24 cellular contexts compared by ENCODE assay signal in the genomic region with DNA sequence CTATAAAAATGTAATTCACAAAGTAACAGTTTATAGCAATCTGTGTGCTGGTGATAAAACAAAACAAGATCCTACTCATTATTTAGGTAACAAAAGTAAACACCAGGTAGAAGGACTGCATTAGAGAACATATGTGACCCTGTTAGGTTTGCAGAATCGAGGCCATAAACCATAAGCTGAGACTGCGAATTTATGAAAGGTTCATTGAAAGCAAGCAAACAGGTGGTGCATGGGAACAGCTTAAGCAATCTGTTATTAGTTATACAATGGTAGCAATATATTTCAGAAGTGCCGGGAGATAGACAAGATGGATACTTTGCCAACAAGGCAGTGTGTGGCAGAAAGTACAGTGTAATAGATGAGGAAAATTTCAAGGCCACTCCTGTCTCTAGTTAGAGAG. TPM values are rescaled to one million over a fixed set of nuclear protein-coding genes. Genes with fewer than 3 reads are reported as not detected.
A peak's percentile ranks its signal among the peaks of the same experiment; 100 is the strongest.
DNase-seq lines count a peak whose midpoint lies in the region; ATAC-seq, FAIRE-seq and TF ChIP-seq lines count a peak whose summit lies in the region.
"Had no signal": no experiment of that assay in that cellular context is flagged by ENCODE, and none has a peak within 500 bp of the region (broad histone marks: within the 10 kb centered on the region; RNA-seq: fewer than 3 reads in every experiment).

No MANE protein-coding gene starts in this region.

- no peak for TF ChIP-seq POLR2A in erythroblast (IDR thresholded peaks at IDR 0.05; ENCODE audit: low read length)

- 17 to 60% (median 38%) methylated on average over 3 of the region's 3 CpGs for WGBS in small intestine, 3 donors

- CTCF ChIA-PET in activated naive CD4-positive, alpha-beta T cell treated with anti-CD3 and anti-CD28 coated beads, Interleukin-2, amount 10 ng/mL, durations not matched to agents 7 days and 5 days (lab: Charles Lee) = interaction anchor here (1.2 kb wide), 1 partner anchor 22 kb away, joined by 3 read pairs; no protein-coding TSS in a partner anchor

- H3K27me3 ChIP-seq in SJCRH30 (no peaks in the 10 kb centered on the region), small intestine (ENCODE audit: control insufficient read depth in 2 of 2, insufficient read depth in 2 of 2, low read length in 2 of 2) (no peaks in the 10 kb centered on the region)
- H3K27me3 ChIP-seq: breast epithelium, gastrocnemius medialis, testis had no signal

- DNase-seq in activated naive CD4-positive, alpha-beta T cell treated with anti-CD3 and anti-CD28 coated beads, Interleukin-2, amount 10 ng/mL, durations not matched to agents 7 days and 5 days = no peak
- DNase-seq in activated naive CD4-positive, alpha-beta T cell treated with anti-CD3 and anti-CD28 coated beads, Interleukin-2, amount 50 U/mL, for 72 hours (ENCODE audit: low spot score in 2 of 2) = no peak
- peak in 1 of 2 experiments; percentile 74 for DNase-seq in SJCRH30
- DNase-seq in small intestine = peak; percentile 44
- no peak for DNase-seq in stimulated activated CD4-positive, alpha-beta T cell treated with anti-CD3 and anti-CD28 coated beads, Interleukin-2, amount 100 ng/mL, for 48 hours
- no peak for DNase-seq in erythroblast (lab: John Stamatoyannopoulos, UW)
- DNase-seq: activated naive CD4-positive, alpha-beta T cell treated with anti-CD3 and anti-CD28 coated beads for 36 hours; gastrocnemius medialis; GDM1; mammary epithelial cell; naive thymus-derived CD8-positive, alpha-beta T cell; NCI-H82; PC-3; posterior cingulate gyrus; stimulated activated CD8-positive, alpha-beta memory T cell treated with anti-CD3 and anti-CD28 coated beads, Interleukin-4, amount 100 ng/mL, for 48 hours; T1000; testis had no signal

- H3K4me1 Mint-ChIP-seq in activated naive CD4-positive, alpha-beta T cell treated with anti-CD3 and anti-CD28 coated beads, Interleukin-2, amount 10 ng/mL, durations not matched to agents 7 days and 5 days = peaks cover 22% of the 10 kb centered on the region

- H3K9me3 ChIP-seq in SJCRH30 (replicated peaks) = no peaks in the 10 kb centered on the region
- no peaks in the 10 kb centered on the region for H3K9me3 ChIP-seq in small intestine (ENCODE audit: control insufficient read depth, low read depth)
- H3K9me3 ChIP-seq: breast epithelium, gastrocnemius medialis, testis had no signal

- H3K27ac ChIP-seq in SJCRH30 (peak overlapping the region; percentile 85), cingulate gyrus (ENCODE audit: low read depth, low read length) (peak overlapping the region; percentile 65), small intestine (ENCODE audit: low read depth in 1 of 2, low read length in 1 of 2) (no peak overlapping the region)
- H3K27ac ChIP-seq: breast epithelium, gastrocnemius medialis, testis had no signal

- ATAC-seq in activated naive CD4-positive, alpha-beta T cell treated with anti-CD3 and anti-CD28 coated beads, Interleukin-2, amount 50 U/mL, for 72 hours = no peak
- ATAC-seq: activated CD4-positive, CD25-positive, alpha-beta regulatory T cell treated with anti-CD3 and anti-CD28 coated beads, Interleukin-2, amount 50 U/mL, for 24 hours; gastrocnemius medialis; naive thymus-derived CD8-positive, alpha-beta T cell; PC-3 had no signal

- H3K36me3 Mint-ChIP-seq in activated naive CD4-positive, alpha-beta T cell treated with anti-CD3 and anti-CD28 coated beads, Interleukin-2, amount 10 ng/mL, durations not matched to agents 7 days and 5 days = peaks cover 64% of the 10 kb centered on the region
- H3K36me3 Mint-ChIP-seq in activated naive CD4-positive, alpha-beta T cell treated with anti-CD3 and anti-CD28 coated beads, Interleukin-2, amount 50 U/mL, for 72 hours = peaks cover 21 to 55% of the 10 kb centered on the region in 2 donors

- H3K36me3 ChIP-seq in SJCRH30 = peaks cover 26% of the 10 kb centered on the region
- H3K36me3 ChIP-seq in small intestine (ENCODE audit: control insufficient read depth in 2 of 2, insufficient read depth in 2 of 2, low read length in 2 of 2) = peaks cover 3 to 9% of the 10 kb centered on the region in 2 donors
- H3K36me3 ChIP-seq: gastrocnemius medialis had no signal

- no peak overlapping the region for H3K4me3 ChIP-seq in SJCRH30
- no peak overlapping the region for H3K4me3 ChIP-seq in small intestine (ENCODE audit: low read depth in 1 of 2, low read length in 2 of 2)
- H3K4me3 ChIP-seq: breast epithelium, gastrocnemius medialis, skin epidermis, testis had no signal

- H3K27ac Mint-ChIP-seq in activated naive CD4-positive, alpha-beta T cell treated with anti-CD3 and anti-CD28 coated beads, Interleukin-2, amount 10 ng/mL, durations not matched to agents 7 days and 5 days = peak overlapping the region; percentile 0
- H3K27ac Mint-ChIP-seq in activated naive CD4-positive, alpha-beta T cell treated with anti-CD3 and anti-CD28 coated beads, Interleukin-2, amount 50 U/mL, for 72 hours = no peak overlapping the region
- H3K27ac Mint-ChIP-seq: dendritic cell treated with granulocyte-macrophage colony-stimulating factor and Interleukin-4, amounts not matched to agents 40 ng/mL and 50 ng/mL, for 4 days had no signal

- no peaks in the 10 kb centered on the region for H3K9me3 Mint-ChIP-seq in activated naive CD4-positive, alpha-beta T cell treated with anti-CD3 and anti-CD28 coated beads, Interleukin-2, amount 10 ng/mL, durations not matched to agents 7 days and 5 days
- no peaks in the 10 kb centered on the region for H3K9me3 Mint-ChIP-seq in activated naive CD4-positive, alpha-beta T cell treated with anti-CD3 and anti-CD28 coated beads, Interleukin-2, amount 50 U/mL, for 72 hours
- H3K9me3 Mint-ChIP-seq: activated naive CD4-positive, alpha-beta T cell treated with anti-CD3 and anti-CD28 coated beads for 36 hours; dendritic cell treated with granulocyte-macrophage colony-stimulating factor and Interleukin-4, amounts not matched to agents 40 ng/mL and 50 ng/mL, for 4 days; naive thymus-derived CD8-positive, alpha-beta T cell had no signal

- H3K4me3 Mint-ChIP-seq in activated naive CD4-positive, alpha-beta T cell treated with anti-CD3 and anti-CD28 coated beads, Interleukin-2, amount 10 ng/mL, durations not matched to agents 7 days and 5 days = no peak overlapping the region
- H3K4me3 Mint-ChIP-seq: activated naive CD4-positive, alpha-beta T cell treated with anti-CD3 and anti-CD28 coated beads for 36 hours; dendritic cell treated with granulocyte-macrophage colony-stimulating factor and Interleukin-4, amounts not matched to agents 40 ng/mL and 50 ng/mL, for 4 days; naive thymus-derived CD8-positive, alpha-beta T cell had no signal

- no peaks in the 10 kb centered on the region for H3K27me3 Mint-ChIP-seq in activated naive CD4-positive, alpha-beta T cell treated with anti-CD3 and anti-CD28 coated beads, Interleukin-2, amount 10 ng/mL, durations not matched to agents 7 days and 5 days
- H3K27me3 Mint-ChIP-seq: dendritic cell treated with granulocyte-macrophage colony-stimulating factor and Interleukin-4, amounts not matched to agents 40 ng/mL and 50 ng/mL, for 4 days; naive thymus-derived CD8-positive, alpha-beta T cell had no signal

- peaks cover 55% of the 10 kb centered on the region for H3K4me1 ChIP-seq in SJCRH30
- no peaks in the 10 kb centered on the region for H3K4me1 ChIP-seq in small intestine (ENCODE audit: control insufficient read depth in 2 of 2, insufficient read depth in 1 of 2, low read depth in 1 of 2, low read length in 1 of 2)
- H3K4me1 ChIP-seq: breast epithelium, gastrocnemius medialis, testis had no signal

- no peak for FAIRE-seq in small intestine (lab: Jason Lieb, UNC)
- FAIRE-seq: GM19239, keratinocyte had no signal

RNA-seq across cellular contexts. Expression of a gene that starts 23.5 kb away (rescaled TPM):
- total RNA-seq in activated naive CD4-positive, alpha-beta T cell treated with anti-CD3 and anti-CD28 coated beads, Interleukin-2, amount 50 U/mL, for 72 hours = 10 to 100 TPM; 28.4 to 34.9 TPM
- total RNA-seq in SJCRH30 (2014; rRNA removed; shearing (Covaris generic)) = 50.2 and 66.6 TPM in 2 replicates
- polyA plus RNA-seq in small intestine = 10 to 100 TPM; 14.2 to 25.4 (median 23.7) TPM

Comparison
In these comparisons a context has a peak if more than half of its experiments do, and no peak if none do; other contexts are left out.
1. H3K27ac ChIP-seq: peak in SJCRH30 (single experiment) and cingulate gyrus (single experiment); none in small intestine (0 of 2).